18 cellular contexts compared by ENCODE assay signal in genomic region chr19:13068064-13068807, GRCh38. TPM values are rescaled to one million over a fixed set of nuclear protein-coding genes. Genes with fewer than 3 reads are reported as not detected.
DNase-seq lines count a peak whose midpoint lies in the region; ATAC-seq and TF ChIP-seq lines count a peak whose summit lies in the region.
"Had no signal": no experiment of that assay in that cellular context is flagged by ENCODE, and none has a peak within 500 bp of the region (broad histone marks: within the 10 kb centered on the region; RNA-seq: fewer than 3 reads in every experiment).

No MANE protein-coding gene starts in this region.

- H4K8ac ChIP-seq in neuronal stem cell (ENCODE audit: low read depth, low read length), result no peak overlapping the region

- H3K79me1 ChIP-seq in neuronal stem cell (ENCODE audit: low read depth, low read length), result no peaks in the 10 kb centered on the region

- H3K4ac ChIP-seq in neuronal stem cell (ENCODE audit: low read length), result no peak overlapping the region

- no peak overlapping the region for H3K4me2 ChIP-seq in neuronal stem cell (ENCODE audit: insufficient read depth, low read length, poor library complexity, severe bottlenecking)
- H3K4me2 ChIP-seq: PC-9 had no signal

- TF ChIP-seq CTCF in Panc1 (IDR thresholded peaks at IDR 0.05) (no peak), dorsolateral prefrontal cortex (IDR thresholded peaks at IDR 0.05 in 54 of 56, conservative IDR thresholded peaks at IDR 0.05 in 2 of 56; ENCODE audit: low read depth in 1 of 56, partially characterized antibody in 56 of 56) (peak in 4 of 56 donors; percentile 11 to 18 (median 17)), thyroid gland (IDR thresholded peaks at IDR 0.05) (no peak)

- intact Hi-C loops in Panc1 (cut with micrococcal nuclease; ENCODE audit: unreplicated experiment), result no loop called here
- intact Hi-C loops in dorsolateral prefrontal cortex (cut with DNase I), result no loop called here
- intact Hi-C loops in thyroid gland (cut with DNase I), result no loop called here

- H3K9ac ChIP-seq in neuronal stem cell (ENCODE audit: low read depth, low read length, poor library complexity), result no peak overlapping the region

- POLR2A ChIA-PET in Panc1 (lab: Charles Lee), result interaction anchor here (0.6 kb wide), 1 partner anchor 102 kb away, joined by 5 read pairs; no protein-coding TSS in a partner anchor

- no CpG with 5 or more reads among the region's 5 CpGs for WGBS in neuronal stem cell (ENCODE audit: extremely low coverage in 2 of 2, insufficient read length in 2 of 2, insufficient replicate concordance in 1 of 2), 2 donors
- 44 to 58% methylated on average over 4 to 5 of the region's 5 CpGs for WGBS in thyroid gland, 2 donors

- ATAC-seq in Panc1 (no peak), GM21526 (IDR thresholded peaks at IDR 0.05; ENCODE audit: low FRiP score, unreplicated experiment) (no peak)
- ATAC-seq: T-cell had no signal

- peak overlapping the region; percentile 10 for H2BK15ac ChIP-seq in neuronal stem cell (ENCODE audit: low read length)

- peaks cover 17% of the 10 kb centered on the region for H3K4me1 ChIP-seq in Panc1 (ENCODE audit: control insufficient read depth, insufficient read depth, low read length)
- H3K4me1 ChIP-seq in neuronal stem cell (ENCODE audit: control insufficient read depth in 2 of 2, insufficient read depth in 1 of 2, low read depth in 1 of 2, low read length in 2 of 2), result peaks cover 0 to 3% of the 10 kb centered on the region in 2 donors
- H3K4me1 ChIP-seq in thyroid gland, result peaks cover 6 to 26% of the 10 kb centered on the region in 2 donors

- TSS peak; percentile 56 for BruUV-seq in Panc1 (replicated peaks; lab: Mats Ljungman, UMichigan)

- DNase-seq in Panc1 (ENCODE audit: low read depth, low spot score) (no peak), dorsolateral prefrontal cortex (no peak), neuronal stem cell (ENCODE audit: low spot score) (no peak), thyroid gland (peak; percentile 37 to 47), MV-4-11 (lab: John Stamatoyannopoulos, UW) (no peak), SHP77 treated with DMSO at 0.1 percent for 48 hours (lab: John Stamatoyannopoulos, UW) (no peak)
- DNase-seq: activated B cell treated with CpG ODN at 0.5 μM for 24 hours; activated effector memory CD4-positive, alpha-beta T cell treated with anti-CD3 and anti-CD28 coated beads, Interleukin-2, amount 50 U/mL, for 16 hours; DND-41; effector CD8-positive, alpha-beta T cell; GOT3; NCI-H1694 treated with DMSO at 0.1 percent for 48 hours; PC-9; T-cell; trophoblast cell had no signal

- CTCF ChIA-PET in Panc1 (lab: Charles Lee), result no interaction called here

- no peak overlapping the region for H3K27ac ChIP-seq in Panc1 (ENCODE audit: low read length)
- H3K27ac ChIP-seq in dorsolateral prefrontal cortex, result peak overlapping the region; percentile 76 to 100 (median 99)
- H3K27ac ChIP-seq in neuronal stem cell (replicated peaks; ENCODE audit: low read length), result no peak overlapping the region
- H3K27ac ChIP-seq in thyroid gland, result peak overlapping the region in 1 of 3 donors; percentile 3
- H3K27ac ChIP-seq: C4-2B, PC-9 had no signal

- no peak overlapping the region for H3K23ac ChIP-seq in neuronal stem cell (ENCODE audit: low read depth, low read length, poor library complexity)

- H2AFZ ChIP-seq in neuronal stem cell (ENCODE audit: low read length), result no peak overlapping the region
- H2AFZ ChIP-seq: PC-9 had no signal

- H3K9me3 ChIP-seq in Panc1 (ENCODE audit: control insufficient read depth, insufficient read depth, low read depth, low read length), result no peaks in the 10 kb centered on the region
- H3K9me3 ChIP-seq in neuronal stem cell (replicated peaks in 1 of 2; ENCODE audit: control insufficient read depth in 2 of 2, insufficient read depth in 1 of 2, low read depth in 1 of 2, low read length in 2 of 2), result no peaks in the 10 kb centered on the region
- no peaks in the 10 kb centered on the region for H3K9me3 ChIP-seq in thyroid gland

- no peak for TF ChIP-seq POLR2A in thyroid gland (IDR thresholded peaks at IDR 0.05)

- H3K36me3 ChIP-seq in Panc1 (ENCODE audit: control insufficient read depth, insufficient read depth, low read length) (no peaks in the 10 kb centered on the region), neuronal stem cell (replicated peaks in 1 of 2; ENCODE audit: control insufficient read depth in 2 of 2, insufficient read depth in 2 of 2, low read length in 2 of 2) (no peaks in the 10 kb centered on the region), thyroid gland (no peaks in the 10 kb centered on the region)

- H2AK5ac ChIP-seq in neuronal stem cell (ENCODE audit: low read depth, low read length), result peak overlapping the region; percentile 21

- no peak overlapping the region for H3K18ac ChIP-seq in neuronal stem cell (ENCODE audit: low read length)

- H3K4me3 ChIP-seq in Panc1 (ENCODE audit: low read depth in 2 of 2, low read length in 2 of 2) (no peak overlapping the region), dorsolateral prefrontal cortex (peak overlapping the region in 12 of 59 donors; percentile 0 to 47 (median 18)), neuronal stem cell (ENCODE audit: low read length in 2 of 2) (no peak overlapping the region), thyroid gland (replicated peaks in 1 of 3) (no peak overlapping the region)
- H3K4me3 ChIP-seq: PC-9 had no signal

- no peak overlapping the region for H2BK12ac ChIP-seq in neuronal stem cell (ENCODE audit: low read length)

- in situ Hi-C loops in Panc1 (cut with HindIII; ENCODE audit: low pct_unique_long_range_greater_than_20kb, low sequenced_read_pairs), result no loop called here

- H2BK120ac ChIP-seq in neuronal stem cell (ENCODE audit: low read depth, low read length), result no peak overlapping the region

- no peak overlapping the region for H4K91ac ChIP-seq in neuronal stem cell (ENCODE audit: low read depth, low read length, poor library complexity)

- H2BK5ac ChIP-seq in neuronal stem cell (ENCODE audit: low read length), result no peak overlapping the region

- H3K27me3 ChIP-seq in Panc1 (ENCODE audit: control insufficient read depth, insufficient read depth, low read length) (no peaks in the 10 kb centered on the region), dorsolateral prefrontal cortex (no peaks in the 10 kb centered on the region), neuronal stem cell (ENCODE audit: control insufficient read depth in 3 of 3, insufficient read depth in 3 of 3, low read depth in 1 of 3, low read length in 3 of 3) (peaks cover 0 to 100% (median 11%) of the 10 kb centered on the region in 3 experiments), thyroid gland (no peaks in the 10 kb centered on the region)

- peak overlapping the region; percentile 40 for H3K14ac ChIP-seq in neuronal stem cell (ENCODE audit: low read length)

RNA-seq across cellular contexts. Expression of gene LYL1, which starts 34.4 kb away (rescaled TPM):
- total RNA-seq in Panc1 (2021; ENCODE audit: unreplicated experiment) (0.23 TPM), dorsolateral prefrontal cortex (10 to 100 TPM in 2 of 120 experiments, 1 to 10 TPM in 118; 1.0 to 11.8 (median 4.5) TPM), thyroid gland (10 to 100 TPM in 1 of 4 donors, 1 to 10 TPM in 3; 4.2 to 10.9 (median 7.7) TPM)
- 0.48 TPM for polyA plus RNA-seq in Panc1 (2012; ENCODE audit: insufficient read length)
- polyA plus RNA-seq in neuronal stem cell (2013, experiment 1 of 2), result 1.1 TPM
- polyA plus RNA-seq in neuronal stem cell (2013, experiment 2 of 2), result 1.1 TPM
- total RNA-seq: HT1080 had no signal

RNA-seq across cellular contexts. Expression of gene TRMT1, which starts 48.3 kb away (rescaled TPM):
- total RNA-seq in Panc1 (2021; ENCODE audit: unreplicated experiment) (52.0 TPM), dorsolateral prefrontal cortex (10 to 100 TPM; 30.6 to 70.9 (median 40.8) TPM), thyroid gland (10 to 100 TPM; 23.9 to 31.3 (median 29.1) TPM)
- polyA plus RNA-seq in Panc1 (2012; ENCODE audit: insufficient read length), result 41.4 TPM
- polyA plus RNA-seq in neuronal stem cell (2013, experiment 1 of 2), result 22.9 TPM
- 24.4 TPM for polyA plus RNA-seq in neuronal stem cell (2013, experiment 2 of 2)

RNA-seq across cellular contexts. Expression of gene NACC1, which starts 49.8 kb away (rescaled TPM):
- total RNA-seq in Panc1 (2021; ENCODE audit: unreplicated experiment) (129 TPM), dorsolateral prefrontal cortex (100 to 1,000 TPM in 5 of 120 experiments, 10 to 100 TPM in 115; 54.8 to 122 (median 79.3) TPM), thyroid gland (10 to 100 TPM; 16.9 to 67.7 (median 43.0) TPM)
- polyA plus RNA-seq in Panc1 (2012; ENCODE audit: insufficient read length), result 97.8 TPM
- 123 TPM for polyA plus RNA-seq in neuronal stem cell (2013, experiment 1 of 2)
- polyA plus RNA-seq in neuronal stem cell (2013, experiment 2 of 2), result 121 TPM

Comparison
In these comparisons a context has a peak if more than half of its experiments do, and no peak if none do; other contexts are left out.
1. DNase-seq: peak in thyroid gland (2 of 2); none in Panc1 (single experiment), dorsolateral prefrontal cortex (0 of 10), neuronal stem cell (single experiment), MV-4-11 (single experiment) and SHP77 treated with DMSO at 0.1 percent for 48 hours (single experiment).
2. H3K27ac ChIP-seq: peak in dorsolateral prefrontal cortex (59 of 59); none in Panc1 (single experiment) and neuronal stem cell (single experiment).